In genomic region chr2:235560345-235560744, GRCh38 we compare ENCODE assay signal across 1 cellular context.
TF ChIP-seq lines count a peak whose summit lies in the region.

No MANE protein-coding gene starts in this region.

TF ChIP-seq in HepG2, 621 proteins besides CTCF, POLR2A, EP300 and RAD21:
- TF ChIP-seq, protein P1, sequence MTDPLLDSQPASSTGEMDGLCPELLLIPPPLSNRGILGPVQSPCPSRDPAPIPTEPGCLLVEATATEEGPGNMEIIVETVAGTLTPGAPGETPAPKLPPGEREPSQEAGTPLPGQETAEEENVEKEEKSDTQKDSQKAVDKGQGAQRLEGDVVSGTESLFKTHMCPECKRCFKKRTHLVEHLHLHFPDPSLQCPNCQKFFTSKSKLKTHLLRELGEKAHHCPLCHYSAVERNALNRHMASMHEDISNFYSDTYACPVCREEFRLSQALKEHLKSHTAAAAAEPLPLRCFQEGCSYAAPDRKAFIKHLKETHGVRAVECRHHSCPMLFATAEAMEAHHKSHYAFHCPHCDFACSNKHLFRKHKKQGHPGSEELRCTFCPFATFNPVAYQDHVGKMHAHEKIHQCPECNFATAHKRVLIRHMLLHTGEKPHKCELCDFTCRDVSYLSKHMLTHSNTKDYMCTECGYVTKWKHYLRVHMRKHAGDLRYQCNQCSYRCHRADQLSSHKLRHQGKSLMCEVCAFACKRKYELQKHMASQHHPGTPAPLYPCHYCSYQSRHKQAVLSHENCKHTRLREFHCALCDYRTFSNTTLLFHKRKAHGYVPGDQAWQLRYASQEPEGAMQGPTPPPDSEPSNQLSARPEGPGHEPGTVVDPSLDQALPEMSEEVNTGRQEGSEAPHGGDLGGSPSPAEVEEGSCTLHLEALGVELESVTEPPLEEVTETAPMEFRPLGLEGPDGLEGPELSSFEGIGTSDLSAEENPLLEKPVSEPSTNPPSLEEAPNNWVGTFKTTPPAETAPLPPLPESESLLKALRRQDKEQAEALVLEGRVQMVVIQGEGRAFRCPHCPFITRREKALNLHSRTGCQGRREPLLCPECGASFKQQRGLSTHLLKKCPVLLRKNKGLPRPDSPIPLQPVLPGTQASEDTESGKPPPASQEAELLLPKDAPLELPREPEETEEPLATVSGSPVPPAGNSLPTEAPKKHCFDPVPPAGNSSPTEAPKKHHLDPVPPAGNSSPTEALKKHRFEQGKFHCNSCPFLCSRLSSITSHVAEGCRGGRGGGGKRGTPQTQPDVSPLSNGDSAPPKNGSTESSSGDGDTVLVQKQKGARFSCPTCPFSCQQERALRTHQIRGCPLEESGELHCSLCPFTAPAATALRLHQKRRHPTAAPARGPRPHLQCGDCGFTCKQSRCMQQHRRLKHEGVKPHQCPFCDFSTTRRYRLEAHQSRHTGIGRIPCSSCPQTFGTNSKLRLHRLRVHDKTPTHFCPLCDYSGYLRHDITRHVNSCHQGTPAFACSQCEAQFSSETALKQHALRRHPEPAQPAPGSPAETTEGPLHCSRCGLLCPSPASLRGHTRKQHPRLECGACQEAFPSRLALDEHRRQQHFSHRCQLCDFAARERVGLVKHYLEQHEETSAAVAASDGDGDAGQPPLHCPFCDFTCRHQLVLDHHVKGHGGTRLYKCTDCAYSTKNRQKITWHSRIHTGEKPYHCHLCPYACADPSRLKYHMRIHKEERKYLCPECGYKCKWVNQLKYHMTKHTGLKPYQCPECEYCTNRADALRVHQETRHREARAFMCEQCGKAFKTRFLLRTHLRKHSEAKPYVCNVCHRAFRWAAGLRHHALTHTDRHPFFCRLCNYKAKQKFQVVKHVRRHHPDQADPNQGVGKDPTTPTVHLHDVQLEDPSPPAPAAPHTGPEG (CRISPR knock-in tag; IDR thresholded peaks at IDR 0.05): no peak
- TF ChIP-seq ZNF496 (CRISPR knock-in tag; IDR thresholded peaks at IDR 0.05; ENCODE audit: insufficient replicate concordance) (no peak), PCBP2 (optimal IDR thresholded peaks at IDR 0.05; ENCODE audit: low read depth, low read length, poor library complexity, severe bottlenecking) (peak; percentile 75)
TF ChIP-seq in HepG2: peak in this region for 1.
